34 cellular contexts compared by ENCODE assay signal in genomic region chrX:125236955-125237354, GRCh38.
"Had no signal": no experiment of that assay in that cellular context is flagged by ENCODE, and none has a peak within 500 bp of the region (broad histone marks: within the 10 kb centered on the region; RNA-seq: fewer than 3 reads in every experiment).

No MANE protein-coding gene starts in this region.

- H3K36me3 ChIP-seq: ascending aorta, brain microvascular endothelial cell, breast epithelium had no signal

- FAIRE-seq: TTC549 had no signal

- H3K9me3 Mint-ChIP-seq: activated B cell treated with CpG ODN at 0.5 μM for 24 hours; activated CD4-positive, alpha-beta memory T cell treated with anti-CD3 and anti-CD28 coated beads for 36 hours; activated CD4-positive, alpha-beta T cell treated with anti-CD3 and anti-CD28 coated beads, Interleukin-2, amount 10 ng/mL, durations not matched to agents 7 days and 5 days; activated CD8-positive, alpha-beta T cell treated with anti-CD3 and anti-CD28 coated beads for 36 hours; activated naive CD4-positive, alpha-beta T cell treated with anti-CD3 and anti-CD28 coated beads, Interleukin-2, amount 10 ng/mL, durations not matched to agents 7 days and 5 days; activated naive CD4-positive, alpha-beta T cell treated with anti-CD3 and anti-CD28 coated beads, Interleukin-2, amount 50 U/mL, for 24 hours; activated naive CD8-positive, alpha-beta T cell treated with anti-CD3 and anti-CD28 coated beads, Interleukin-2, amount 10 ng/mL, durations not matched to agents 7 days and 5 days; activated naive CD8-positive, alpha-beta T cell treated with anti-CD3 and anti-CD28 coated beads, Interleukin-2, amount 50 U/mL, for 24 hours; activated T-cell treated with anti-CD3 and anti-CD28 coated beads, Interleukin-2, amount 50 U/mL, for 4 hours; activated T-cell treated with anti-CD3 and anti-CD28 coated beads, Interleukin-2, amount 50 U/mL, for 72 hours; activated T-helper 1 cell treated with anti-CD3 and anti-CD28 coated beads, Interleukin-12 subunit alpha, Interleukin-12 subunit beta, Interleukin-2, Interleukin-4 antibody, amounts not matched to agents 30 ng/mL and 10 ng/mL and 1 ng/mL, durations not matched to agents 14 hours and 24 hours and 36 hours; activated T-helper 2 cell treated with anti-CD3 and anti-CD28 coated beads, Interferon-gamma antibody, Interleukin-2, Interleukin-4, amounts not matched to agents 10 μg/mL and 5 μg/mL and 100 μg/mL, durations not matched to agents 14 hours and 24 hours and 36 hours; T-helper 1 cell treated with Interleukin-12 subunit alpha and Interleukin-12 subunit beta and Interleukin-4 antibody, amounts not matched to agents 30 μg/mL and 1 μg/mL, for 36 hours; T-helper 2 cell treated with Interferon-gamma antibody and Interleukin-4, amounts not matched to agents 5 μg/mL and 100 μg/mL, for 36 hours had no signal

- H3K9me3 ChIP-seq: ascending aorta, body of pancreas, breast epithelium had no signal

- ATAC-seq: activated CD8-positive, alpha-beta T cell treated with anti-CD3 and anti-CD28 coated beads for 36 hours; activated naive CD8-positive, alpha-beta T cell treated with anti-CD3 and anti-CD28 coated beads, Interleukin-2, amount 50 U/mL, for 24 hours; body of pancreas had no signal

- H3K4me1 ChIP-seq: ascending aorta, body of pancreas, breast epithelium had no signal

- H3K27ac ChIP-seq: ascending aorta, body of pancreas, brain microvascular endothelial cell, breast epithelium, VCaP had no signal

- H3K36me3 Mint-ChIP-seq: activated CD4-positive, alpha-beta memory T cell treated with anti-CD3 and anti-CD28 coated beads for 36 hours; activated naive CD4-positive, alpha-beta T cell treated with anti-CD3 and anti-CD28 coated beads, Interleukin-2, amount 10 ng/mL, durations not matched to agents 7 days and 5 days; activated naive CD4-positive, alpha-beta T cell treated with anti-CD3 and anti-CD28 coated beads, Interleukin-2, amount 50 U/mL, for 24 hours; activated naive CD8-positive, alpha-beta T cell; activated naive CD8-positive, alpha-beta T cell treated with anti-CD3 and anti-CD28 coated beads, Interleukin-2, amount 10 ng/mL, durations not matched to agents 7 days and 5 days had no signal

- H3K4me3 ChIP-seq: ascending aorta, body of pancreas, breast epithelium had no signal

- H3K4me1 Mint-ChIP-seq: activated B cell treated with CpG ODN at 0.5 μM for 24 hours; activated CD4-positive, alpha-beta T cell treated with anti-CD3 and anti-CD28 coated beads, Interleukin-2, amount 10 ng/mL, durations not matched to agents 7 days and 5 days; activated naive CD4-positive, alpha-beta T cell treated with anti-CD3 and anti-CD28 coated beads, Interleukin-2, amount 10 ng/mL, durations not matched to agents 7 days and 5 days; activated naive CD4-positive, alpha-beta T cell treated with anti-CD3 and anti-CD28 coated beads, Interleukin-2, amount 50 U/mL, for 24 hours; activated naive CD8-positive, alpha-beta T cell treated with anti-CD3 and anti-CD28 coated beads, Interleukin-2, amount 10 ng/mL, durations not matched to agents 7 days and 5 days; activated naive CD8-positive, alpha-beta T cell treated with anti-CD3 and anti-CD28 coated beads, Interleukin-2, amount 50 U/mL, for 24 hours had no signal

- H3K4me3 Mint-ChIP-seq: activated B cell treated with CpG ODN at 0.5 μM for 24 hours; activated CD4-positive, alpha-beta memory T cell treated with anti-CD3 and anti-CD28 coated beads for 36 hours; activated CD4-positive, alpha-beta T cell treated with anti-CD3 and anti-CD28 coated beads, Interleukin-2, amount 10 ng/mL, durations not matched to agents 7 days and 5 days; activated CD8-positive, alpha-beta T cell treated with anti-CD3 and anti-CD28 coated beads for 36 hours; activated naive CD4-positive, alpha-beta T cell treated with anti-CD3 and anti-CD28 coated beads, Interleukin-2, amount 10 ng/mL, durations not matched to agents 7 days and 5 days; activated naive CD4-positive, alpha-beta T cell treated with anti-CD3 and anti-CD28 coated beads, Interleukin-2, amount 50 U/mL, for 24 hours; activated naive CD8-positive, alpha-beta T cell; activated naive CD8-positive, alpha-beta T cell treated with anti-CD3 and anti-CD28 coated beads, Interleukin-2, amount 10 ng/mL, durations not matched to agents 7 days and 5 days; activated naive CD8-positive, alpha-beta T cell treated with anti-CD3 and anti-CD28 coated beads, Interleukin-2, amount 50 U/mL, for 24 hours; activated T-cell treated with anti-CD3 and anti-CD28 coated beads, Interleukin-2, amount 50 U/mL, for 4 hours; activated T-cell treated with anti-CD3 and anti-CD28 coated beads, Interleukin-2, amount 50 U/mL, for 72 hours; activated T-helper 1 cell treated with anti-CD3 and anti-CD28 coated beads, Interleukin-12 subunit alpha, Interleukin-12 subunit beta, Interleukin-2, Interleukin-4 antibody, amounts not matched to agents 30 ng/mL and 10 ng/mL and 1 ng/mL, durations not matched to agents 14 hours and 24 hours and 36 hours; T-helper 1 cell treated with Interleukin-12 subunit alpha and Interleukin-12 subunit beta and Interleukin-4 antibody, amounts not matched to agents 30 μg/mL and 1 μg/mL, for 36 hours; T-helper 2 cell treated with Interferon-gamma antibody and Interleukin-4, amounts not matched to agents 5 μg/mL and 100 μg/mL, for 36 hours had no signal

- H3K27ac Mint-ChIP-seq: activated B cell treated with CpG ODN at 0.5 μM for 24 hours; activated CD4-positive, alpha-beta memory T cell treated with anti-CD3 and anti-CD28 coated beads for 36 hours; activated CD4-positive, alpha-beta T cell treated with anti-CD3 and anti-CD28 coated beads, Interleukin-2, amount 10 ng/mL, durations not matched to agents 7 days and 5 days; activated CD8-positive, alpha-beta T cell treated with anti-CD3 and anti-CD28 coated beads for 36 hours; activated naive CD4-positive, alpha-beta T cell treated with anti-CD3 and anti-CD28 coated beads, Interleukin-2, amount 10 ng/mL, durations not matched to agents 7 days and 5 days; activated naive CD4-positive, alpha-beta T cell treated with anti-CD3 and anti-CD28 coated beads, Interleukin-2, amount 50 U/mL, for 24 hours; activated naive CD8-positive, alpha-beta T cell; activated naive CD8-positive, alpha-beta T cell treated with anti-CD3 and anti-CD28 coated beads, Interleukin-2, amount 10 ng/mL, durations not matched to agents 7 days and 5 days; activated naive CD8-positive, alpha-beta T cell treated with anti-CD3 and anti-CD28 coated beads, Interleukin-2, amount 50 U/mL, for 24 hours; activated T-cell treated with anti-CD3 and anti-CD28 coated beads, Interleukin-2, amount 50 U/mL, for 72 hours; activated T-helper 1 cell treated with anti-CD3 and anti-CD28 coated beads, Interleukin-12 subunit alpha, Interleukin-12 subunit beta, Interleukin-2, Interleukin-4 antibody, amounts not matched to agents 30 ng/mL and 10 ng/mL and 1 ng/mL, durations not matched to agents 14 hours and 24 hours and 36 hours; activated T-helper 2 cell treated with anti-CD3 and anti-CD28 coated beads, Interferon-gamma antibody, Interleukin-2, Interleukin-4, amounts not matched to agents 10 μg/mL and 5 μg/mL and 100 μg/mL, durations not matched to agents 14 hours and 24 hours and 36 hours; T-helper 1 cell treated with Interleukin-12 subunit alpha and Interleukin-12 subunit beta and Interleukin-4 antibody, amounts not matched to agents 30 μg/mL and 1 μg/mL, for 36 hours; T-helper 2 cell treated with Interferon-gamma antibody and Interleukin-4, amounts not matched to agents 5 μg/mL and 100 μg/mL, for 36 hours had no signal

- H3K27me3 ChIP-seq: ascending aorta, body of pancreas, brain microvascular endothelial cell, breast epithelium had no signal

- H3K27me3 Mint-ChIP-seq: activated B cell treated with CpG ODN at 0.5 μM for 24 hours; activated CD4-positive, alpha-beta T cell treated with anti-CD3 and anti-CD28 coated beads, Interleukin-2, amount 10 ng/mL, durations not matched to agents 7 days and 5 days; activated naive CD4-positive, alpha-beta T cell treated with anti-CD3 and anti-CD28 coated beads, Interleukin-2, amount 10 ng/mL, durations not matched to agents 7 days and 5 days; activated naive CD8-positive, alpha-beta T cell treated with anti-CD3 and anti-CD28 coated beads, Interleukin-2, amount 50 U/mL, for 24 hours had no signal

- DNase-seq: activated B cell treated with CpG ODN at 0.5 μM for 24 hours; activated CD4-positive, alpha-beta memory T cell treated with anti-CD3 and anti-CD28 coated beads for 36 hours; activated CD4-positive, alpha-beta T cell treated with anti-CD3 and anti-CD28 coated beads for 48 hours; activated CD4-positive, alpha-beta T cell treated with anti-CD3 and anti-CD28 coated beads, Interleukin-2, amount 10 ng/mL, durations not matched to agents 7 days and 5 days; activated CD8-positive, alpha-beta memory T cell treated with anti-CD3 and anti-CD28 coated beads, Interleukin-2, amount 50 U/mL, for 4 hours; activated CD8-positive, alpha-beta T cell treated with anti-CD3 and anti-CD28 coated beads for 36 hours; activated effector memory CD4-positive, alpha-beta T cell treated with Interleukin-2 at 50 U/mL for 16 hours; activated gamma-delta T cell; activated naive CD4-positive, alpha-beta T cell treated with anti-CD3 and anti-CD28 coated beads, Interleukin-2, amount 10 ng/mL, durations not matched to agents 7 days and 5 days; activated naive CD4-positive, alpha-beta T cell treated with Interleukin-2 at 50 U/mL for 16 hours; activated naive CD8-positive, alpha-beta T cell treated with anti-CD3 and anti-CD28 coated beads, Interleukin-2, amount 10 ng/mL, durations not matched to agents 7 days and 5 days; activated naive CD8-positive, alpha-beta T cell treated with anti-CD3 and anti-CD28 coated beads, Interleukin-2, amount 50 U/mL, for 24 hours; activated T-cell treated with anti-CD3 and anti-CD28 coated beads for 4 hours; activated T-cell treated with anti-CD3 and anti-CD28 coated beads, Interleukin-2, amount 50 U/mL, for 1 hour; activated T-cell treated with anti-CD3 and anti-CD28 coated beads, Interleukin-2, amount 50 U/mL, for 4 hours; activated T-cell treated with anti-CD3 and anti-CD28 coated beads, Interleukin-2, amount 50 U/mL, for 72 hours; amygdala; anterior cingulate cortex; body of pancreas; brain microvascular endothelial cell; central memory CD4-positive, alpha-beta T cell; T-helper 1 cell; T-helper 2 cell; T-helper 9 cell had no signal
